ENCODE assay signal across 22 cellular contexts in the genomic region with DNA sequence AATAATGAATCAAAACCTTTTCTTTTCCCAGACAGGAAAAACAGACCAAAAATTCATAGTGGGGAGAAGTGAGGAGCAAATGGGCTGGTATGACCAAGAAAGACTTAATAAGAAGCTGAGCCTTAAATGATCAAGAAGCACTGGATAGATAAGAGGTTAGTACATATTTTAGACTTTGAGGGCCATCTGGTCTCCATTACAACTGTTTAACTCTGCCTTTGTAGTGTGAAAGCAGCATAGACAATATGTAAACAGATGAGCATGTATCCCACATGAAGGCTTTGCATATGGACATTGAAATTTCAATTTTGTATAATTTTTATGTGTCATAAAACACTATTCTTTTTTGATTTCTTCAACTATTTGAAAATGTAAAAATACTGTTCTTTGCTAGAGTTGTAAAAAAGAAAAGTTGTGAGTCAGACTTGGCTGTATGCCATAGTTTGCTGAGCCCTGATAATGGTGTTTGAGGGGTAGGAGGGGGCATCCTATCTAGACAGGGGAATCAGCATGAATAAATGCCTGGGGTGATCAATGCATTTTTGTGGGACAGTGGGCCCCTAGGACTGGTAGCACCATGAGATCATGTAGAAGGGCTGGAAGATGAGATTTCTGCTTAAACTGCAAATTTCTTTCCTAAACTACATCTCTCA.
DNase-seq lines count a peak whose midpoint lies in the region; ATAC-seq and TF ChIP-seq lines count a peak whose summit lies in the region.
"Had no signal": no experiment of that assay in that cellular context is flagged by ENCODE, and none has a peak within 500 bp of the region (broad histone marks: within the 10 kb centered on the region; RNA-seq: fewer than 3 reads in every experiment).

No MANE protein-coding gene starts in this region.

- TF ChIP-seq EP300 in SK-N-SH (IDR thresholded peaks at IDR 0.05; ENCODE audit: borderline replicate concordance in 1 of 2, low read depth in 1 of 2, low read length in 1 of 2) = no peak

- H3K9ac ChIP-seq in SK-N-SH (no peak overlapping the region), smooth muscle cell (ENCODE audit: low read depth) (no peak overlapping the region)
- H3K9ac ChIP-seq: BLaER1 treated with 17β-estradiol and CSF1 and Interleukin-3, amounts not matched to agents 10 nM and 100 nM had no signal

- no peaks in the 10 kb centered on the region for H4K20me1 ChIP-seq in SK-N-SH (ENCODE audit: insufficient read depth)
- H4K20me1 ChIP-seq in smooth muscle cell (ENCODE audit: low read depth) = no peaks in the 10 kb centered on the region
- H4K20me1 ChIP-seq: BLaER1 treated with 17β-estradiol and CSF1 and Interleukin-3, amounts not matched to agents 10 nM and 100 nM had no signal

- H3K4me3 ChIP-seq in SK-N-SH (ENCODE audit: low read depth in 2 of 2, low read length in 1 of 2) = no peak overlapping the region
- no peak overlapping the region for H3K4me3 ChIP-seq in choroid plexus epithelial cell (ENCODE audit: low read depth, low read length)
- H3K4me3 ChIP-seq in smooth muscle cell = no peak overlapping the region
- H3K4me3 ChIP-seq: BLaER1 treated with 17β-estradiol and CSF1 and Interleukin-3, amounts not matched to agents 10 nM and 100 nM; SJSA1 had no signal

- POLR2A ChIA-PET in SK-N-SH (lab: Yijun Ruan, JAX) = no interaction called here

- ATAC-seq in HG02798 (IDR thresholded peaks at IDR 0.05; ENCODE audit: poor library complexity, unreplicated experiment) = no peak
- ATAC-seq in left cardiac atrium = no peak
- ATAC-seq: Right ventricle myocardium inferior had no signal

- no peaks in the 10 kb centered on the region for H3K27me3 ChIP-seq in SK-N-SH (ENCODE audit: insufficient read depth)
- H3K27me3 ChIP-seq in smooth muscle cell (ENCODE audit: low read depth) = no peaks in the 10 kb centered on the region
- H3K27me3 ChIP-seq: BLaER1 treated with 17β-estradiol and CSF1 and Interleukin-3, amounts not matched to agents 10 nM and 100 nM; SJSA1 had no signal

- H3F3A ChIP-seq in SK-N-SH (replicated peaks; ENCODE audit: insufficient read depth) = no peaks in the 10 kb centered on the region
- H3F3A ChIP-seq in smooth muscle cell (ENCODE audit: low read depth) = peaks cover 7% of the 10 kb centered on the region

- H3K36me3 Mint-ChIP-seq in HFFc6 (ENCODE audit: low read depth) = peaks cover 4% of the 10 kb centered on the region; the same call in 1 of the 2 replicates

- TF ChIP-seq CTCF in SK-N-SH (IDR thresholded peaks at IDR 0.05) = no peak
- no peak for TF ChIP-seq CTCF in choroid plexus epithelial cell (conservative IDR thresholded peaks at IDR 0.05; ENCODE audit: low read depth, low read length)
- no peak for TF ChIP-seq CTCF in smooth muscle cell (IDR thresholded peaks at IDR 0.05; ENCODE audit: borderline replicate concordance, insufficient read depth, poor library complexity, severe bottlenecking)
- no peak for TF ChIP-seq CTCF in HFFc6 (IDR thresholded peaks at IDR 0.05)

- H3K27me3 Mint-ChIP-seq in HFFc6 (ENCODE audit: insufficient read depth) = no peaks in the 10 kb centered on the region

- H3K79me2 ChIP-seq in SK-N-SH (ENCODE audit: insufficient read depth) = no peaks in the 10 kb centered on the region
- H3K79me2 ChIP-seq in smooth muscle cell (ENCODE audit: low read depth) = no peaks in the 10 kb centered on the region

- H3K4me1 Mint-ChIP-seq in HFFc6 (ENCODE audit: low read depth) = no peaks in the 10 kb centered on the region
- H3K4me1 Mint-ChIP-seq: CD4-positive, alpha-beta memory T cell had no signal

- CTCF ChIA-PET in SK-N-SH (lab: Yijun Ruan, JAX) = interaction anchor here (0.7 to 1.8 kb wide), 2 partner anchors 15 to 42 kb away, joined by 3 to 5 read pairs; no protein-coding TSS in a partner anchor

- H3K27ac ChIP-seq in SK-N-SH (ENCODE audit: low read depth in 2 of 2, low read length in 1 of 2) (peak overlapping the region in 1 of 2 experiments; percentile 39; a peak in 1 of 4 replicates), smooth muscle cell (ENCODE audit: low read depth) (peak overlapping the region; percentile 2)
- H3K27ac ChIP-seq: 22Rv1; BLaER1 treated with 17β-estradiol and CSF1 and Interleukin-3, amounts not matched to agents 10 nM and 100 nM; SJSA1 had no signal

- H3K9me2 ChIP-seq in SK-N-SH = no peaks in the 10 kb centered on the region

- TF ChIP-seq RAD21 in SK-N-SH (IDR thresholded peaks at IDR 0.05; ENCODE audit: low read length) = no peak

- peaks cover 0 to 11% of the 10 kb centered on the region in 2 experiments; a peak in 2 of 4 replicates for H3K4me1 ChIP-seq in SK-N-SH (ENCODE audit: control insufficient read depth in 1 of 2, insufficient read depth in 2 of 2, low read depth in 1 of 2, low read length in 1 of 2)
- H3K4me1 ChIP-seq in smooth muscle cell (ENCODE audit: low read depth) = no peaks in the 10 kb centered on the region
- H3K4me1 ChIP-seq: BLaER1 treated with 17β-estradiol and CSF1 and Interleukin-3, amounts not matched to agents 10 nM and 100 nM; SJSA1 had no signal

- H3K9me3 Mint-ChIP-seq in HFFc6 = peaks cover 18% of the 10 kb centered on the region

- H3K36me3 ChIP-seq in SK-N-SH (replicated peaks in 1 of 2; ENCODE audit: control insufficient read depth in 1 of 2, insufficient read depth in 2 of 2, low read length in 1 of 2) (no peaks in the 10 kb centered on the region), smooth muscle cell (ENCODE audit: low read depth) (no peaks in the 10 kb centered on the region)
- H3K36me3 ChIP-seq: BLaER1 treated with 17β-estradiol and CSF1 and Interleukin-3, amounts not matched to agents 10 nM and 100 nM; SJSA1 had no signal

- intact Hi-C loops in left cardiac atrium (cut with DNase I) = no loop called here

- no peak overlapping the region for H3K27ac Mint-ChIP-seq in HFFc6
- H3K27ac Mint-ChIP-seq: CD4-positive, alpha-beta memory T cell had no signal

- H3K9me3 ChIP-seq in SK-N-SH (no peaks in the 10 kb centered on the region), smooth muscle cell (replicated peaks; ENCODE audit: low read depth) (no peaks in the 10 kb centered on the region)
- H3K9me3 ChIP-seq: BLaER1 treated with 17β-estradiol and CSF1 and Interleukin-3, amounts not matched to agents 10 nM and 100 nM; Caco-2 had no signal

- DNase-seq in NCI-H1694 treated with DMSO at 0.1 percent for 48 hours (lab: John Stamatoyannopoulos, UW) = peak; percentile 13
- DNase-seq in NCI-H1694 (lab: John Stamatoyannopoulos, UW) = no peak
- peak; percentile 58 for DNase-seq in SK-N-SH
- peak; percentile 5 for DNase-seq in choroid plexus epithelial cell (ENCODE audit: low read depth)
- DNase-seq in smooth muscle cell (lab: John Stamatoyannopoulos, UW; ENCODE audit: unreplicated experiment) = no peak
- no peak for DNase-seq in HFFc6
- DNase-seq in left cardiac atrium = no peak
- DNase-seq: Caco-2; CD4-positive, alpha-beta memory T cell; DMS153; GF-D8; NCI-H1092 treated with DMSO at 0.1 percent for 48 hours; NCI-H1436 treated with DMSO at 0.1 percent for 48 hours; NCI-H2029 treated with DMSO at 0.1 percent for 48 hours; NCI-H345; NCI-H526; OCI-M1 had no signal

- H2AFZ ChIP-seq in SK-N-SH (ENCODE audit: low read depth) (no peak overlapping the region), smooth muscle cell (ENCODE audit: low read depth) (no peak overlapping the region)

- H3K4me3 Mint-ChIP-seq in HFFc6 = no peak overlapping the region
- H3K4me3 Mint-ChIP-seq: CD4-positive, alpha-beta memory T cell had no signal

- H3K4me2 ChIP-seq in SK-N-SH (no peak overlapping the region), smooth muscle cell (peak overlapping the region; percentile 9)
- H3K4me2 ChIP-seq: BLaER1 treated with 17β-estradiol and CSF1 and Interleukin-3, amounts not matched to agents 10 nM and 100 nM had no signal

TF ChIP-seq in SK-N-SH, 30 proteins besides CTCF, POLR2A, EP300 and RAD21:
- TF ChIP-seq, protein P1, sequence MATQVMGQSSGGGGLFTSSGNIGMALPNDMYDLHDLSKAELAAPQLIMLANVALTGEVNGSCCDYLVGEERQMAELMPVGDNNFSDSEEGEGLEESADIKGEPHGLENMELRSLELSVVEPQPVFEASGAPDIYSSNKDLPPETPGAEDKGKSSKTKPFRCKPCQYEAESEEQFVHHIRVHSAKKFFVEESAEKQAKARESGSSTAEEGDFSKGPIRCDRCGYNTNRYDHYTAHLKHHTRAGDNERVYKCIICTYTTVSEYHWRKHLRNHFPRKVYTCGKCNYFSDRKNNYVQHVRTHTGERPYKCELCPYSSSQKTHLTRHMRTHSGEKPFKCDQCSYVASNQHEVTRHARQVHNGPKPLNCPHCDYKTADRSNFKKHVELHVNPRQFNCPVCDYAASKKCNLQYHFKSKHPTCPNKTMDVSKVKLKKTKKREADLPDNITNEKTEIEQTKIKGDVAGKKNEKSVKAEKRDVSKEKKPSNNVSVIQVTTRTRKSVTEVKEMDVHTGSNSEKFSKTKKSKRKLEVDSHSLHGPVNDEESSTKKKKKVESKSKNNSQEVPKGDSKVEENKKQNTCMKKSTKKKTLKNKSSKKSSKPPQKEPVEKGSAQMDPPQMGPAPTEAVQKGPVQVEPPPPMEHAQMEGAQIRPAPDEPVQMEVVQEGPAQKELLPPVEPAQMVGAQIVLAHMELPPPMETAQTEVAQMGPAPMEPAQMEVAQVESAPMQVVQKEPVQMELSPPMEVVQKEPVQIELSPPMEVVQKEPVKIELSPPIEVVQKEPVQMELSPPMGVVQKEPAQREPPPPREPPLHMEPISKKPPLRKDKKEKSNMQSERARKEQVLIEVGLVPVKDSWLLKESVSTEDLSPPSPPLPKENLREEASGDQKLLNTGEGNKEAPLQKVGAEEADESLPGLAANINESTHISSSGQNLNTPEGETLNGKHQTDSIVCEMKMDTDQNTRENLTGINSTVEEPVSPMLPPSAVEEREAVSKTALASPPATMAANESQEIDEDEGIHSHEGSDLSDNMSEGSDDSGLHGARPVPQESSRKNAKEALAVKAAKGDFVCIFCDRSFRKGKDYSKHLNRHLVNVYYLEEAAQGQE (IDR thresholded peaks at IDR 0.05; ENCODE audit: low read depth, low read length) = no peak
- TF ChIP-seq NRF1 (IDR thresholded peaks at IDR 0.05; ENCODE audit: low read depth, low read length) = no peak
- TF ChIP-seq FOXM1 (IDR thresholded peaks at IDR 0.05; ENCODE audit: low read depth) = no peak
- no peak for TF ChIP-seq TEAD4 (IDR thresholded peaks at IDR 0.05; ENCODE audit: borderline replicate concordance, insufficient read depth)
- no peak for TF ChIP-seq USF2 (IDR thresholded peaks at IDR 0.05; ENCODE audit: borderline replicate concordance, low read depth, low read length)
- peak; percentile 68 for TF ChIP-seq NFIC (IDR thresholded peaks at IDR 0.05; ENCODE audit: borderline replicate concordance)
- TF ChIP-seq FOSL2 (IDR thresholded peaks at IDR 0.05; ENCODE audit: borderline replicate concordance, low read depth) = 0 out of 2 replicates have a peak, but pooled peaks have one; percentile 27
- peak; percentile 70 for TF ChIP-seq TCF12 (IDR thresholded peaks at IDR 0.05)
- no peak for TF ChIP-seq GATA2 (CRISPR knock-in tag; IDR thresholded peaks at IDR 0.05)

Comparison
In these comparisons a context has a peak if more than half of its experiments do, and no peak if none do; other contexts are left out.
1. DNase-seq: peak in NCI-H1694 treated with DMSO at 0.1 percent for 48 hours (single experiment), SK-N-SH (single experiment) and choroid plexus epithelial cell (single experiment); none in NCI-H1694 (single experiment), smooth muscle cell (single experiment), HFFc6 (single experiment) and left cardiac atrium (single experiment).